In genomic region chr9:38394419-38394818, GRCh38 we compare ENCODE assay signal across 1 cellular context.
TF ChIP-seq lines count a peak whose summit lies in the region.

No MANE protein-coding gene starts in this region.

TF ChIP-seq in SK-N-SH, 30 proteins besides CTCF, POLR2A, EP300 and RAD21 (continued from another document):
- TF ChIP-seq GABPA (IDR thresholded peaks at IDR 0.05; ENCODE audit: low read depth) (no peak), FOXJ3 (CRISPR knock-in tag; IDR thresholded peaks at IDR 0.05) (no peak), GATA2 (CRISPR knock-in tag; IDR thresholded peaks at IDR 0.05) (no peak)
